30 cellular contexts compared by ENCODE assay signal in the genomic region with DNA sequence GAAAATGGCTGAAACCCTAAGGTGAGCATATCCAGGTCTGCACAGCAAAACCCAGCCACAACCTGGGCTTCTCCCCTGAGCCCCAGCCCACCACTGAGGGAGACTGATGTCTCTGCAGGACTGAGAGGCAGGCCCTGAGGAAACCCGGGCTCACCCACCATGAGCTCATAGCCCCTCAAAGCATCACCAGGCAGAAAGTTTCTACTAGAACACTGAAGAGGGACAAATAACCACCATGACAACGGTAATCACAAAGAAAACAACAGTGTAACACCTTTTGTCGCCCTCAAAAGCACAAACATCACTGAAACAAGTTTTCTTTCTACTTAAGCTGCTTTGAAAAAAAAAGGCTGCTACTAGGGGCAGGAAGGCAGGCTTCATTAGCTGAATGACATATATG.
"Had no signal": no experiment of that assay in that cellular context is flagged by ENCODE, and none has a peak within 500 bp of the region (broad histone marks: within the 10 kb centered on the region; RNA-seq: fewer than 3 reads in every experiment).

No MANE protein-coding gene starts in this region.

- H3K4me1 Mint-ChIP-seq: activated CD8-positive, alpha-beta memory T cell treated with anti-CD3 and anti-CD28 coated beads, Interleukin-2, amount 10 ng/mL, durations not matched to agents 7 days and 5 days; stimulated activated memory B cell treated with anti-CD40 and anti-IgM and Interleukin-4, amounts not matched to agents 10 μg/mL and 1 μg/mL and 100 μg/mL, for 72 hours; stimulated activated naive CD8-positive, alpha-beta T cell treated with anti-CD3 and anti-CD28 coated beads, Interleukin-15, amount 100 ng/mL, for 72 hours had no signal

- H3K4me1 ChIP-seq: colonic mucosa, parathyroid adenoma had no signal

- H3K27me3 Mint-ChIP-seq: stimulated activated memory B cell treated with anti-CD40 and anti-IgM and Interleukin-4, amounts not matched to agents 10 μg/mL and 1 μg/mL and 100 μg/mL, for 72 hours had no signal

- DNase-seq: activated CD4-positive, alpha-beta T cell treated with anti-CD3 and anti-CD28 coated beads for 1 hour; activated CD8-positive, alpha-beta memory T cell treated with anti-CD3 and anti-CD28 coated beads, Interleukin-2, amount 10 ng/mL, durations not matched to agents 7 days and 5 days; activated CD8-positive, alpha-beta T cell treated with anti-CD3 and anti-CD28 coated beads, Interleukin-2, amount 10 ng/mL, durations not matched to agents 7 days and 5 days; activated naive CD4-positive, alpha-beta T cell; activated T-cell treated with anti-CD3 and anti-CD28 coated beads, Interleukin-2, amount 50 U/mL, for 48 hours; colonic mucosa; effector memory CD4-positive, alpha-beta T cell; erythroblast; islet precursor cell; left ventricle myocardium superior; midbrain; naive thymus-derived CD4-positive, alpha-beta T cell; nucleus accumbens; psoas muscle; stimulated activated CD4-positive, alpha-beta T cell treated with anti-CD3 and anti-CD28 coated beads, Interleukin-1b, Interleukin-23, amount 100 ng/mL, for 48 hours; stimulated activated CD4-positive, alpha-beta T cell treated with anti-CD3 and anti-CD28 coated beads, Interleukin-4, amount 100 ng/mL, for 4 hours; stimulated activated CD8-positive, alpha-beta memory T cell treated with anti-CD3 and anti-CD28 coated beads, Interleukin-4, amount 100 ng/mL, for 48 hours; stimulated activated naive CD8-positive, alpha-beta T cell treated with anti-CD3 and anti-CD28 coated beads, Interleukin-15, amount 100 ng/mL, for 72 hours; substantia nigra; SW 1271; T1000 had no signal

- H3K9ac ChIP-seq: parathyroid adenoma had no signal

- H2AFZ ChIP-seq: hepatocyte, parathyroid adenoma had no signal

- H3K4me2 ChIP-seq: hepatocyte, smooth muscle cell had no signal

- H3K36me3 ChIP-seq: colonic mucosa, gastroesophageal sphincter had no signal

- H3K9me3 ChIP-seq: colonic mucosa, gastroesophageal sphincter, psoas muscle, tibial nerve had no signal

- H3K9me3 Mint-ChIP-seq: activated naive CD4-positive, alpha-beta T cell treated with anti-CD3 and anti-CD28 coated beads, Interleukin-2, amount 50 U/mL, for 72 hours; activated T-helper 2 cell treated with anti-CD3 and anti-CD28 coated beads, Interferon-gamma antibody, Interleukin-2, Interleukin-4, amounts not matched to agents 10 μg/mL and 5 μg/mL and 100 μg/mL, durations not matched to agents 14 hours and 24 hours and 36 hours; naive thymus-derived CD4-positive, alpha-beta T cell; stimulated activated naive CD8-positive, alpha-beta T cell treated with anti-CD3 and anti-CD28 coated beads, Interleukin-15, amount 100 ng/mL, for 72 hours; T-helper 1 cell treated with Interleukin-12 subunit alpha and Interleukin-12 subunit beta and Interleukin-4 antibody, amounts not matched to agents 30 μg/mL and 1 μg/mL, for 36 hours had no signal

- ATAC-seq: activated CD8-positive, alpha-beta memory T cell treated with anti-CD3 and anti-CD28 coated beads, Interleukin-2, amount 10 ng/mL, durations not matched to agents 7 days and 5 days; activated CD8-positive, alpha-beta T cell treated with anti-CD3 and anti-CD28 coated beads, Interleukin-2, amount 10 ng/mL, durations not matched to agents 7 days and 5 days; activated naive CD4-positive, alpha-beta T cell treated with anti-CD3 and anti-CD28 coated beads, Interleukin-2, amount 50 U/mL, for 72 hours; gastroesophageal sphincter; left ventricle myocardium superior; naive thymus-derived CD4-positive, alpha-beta T cell; psoas muscle; stimulated activated memory B cell treated with anti-CD40 and anti-IgM and Interleukin-4, amounts not matched to agents 10 μg/mL and 1 μg/mL and 100 μg/mL, for 72 hours; stimulated activated naive CD8-positive, alpha-beta T cell treated with anti-CD3 and anti-CD28 coated beads, Interleukin-15, amount 100 ng/mL, for 72 hours had no signal

- H3K36me3 Mint-ChIP-seq: activated CD8-positive, alpha-beta memory T cell treated with anti-CD3 and anti-CD28 coated beads, Interleukin-2, amount 10 ng/mL, durations not matched to agents 7 days and 5 days; activated naive CD4-positive, alpha-beta T cell treated with anti-CD3 and anti-CD28 coated beads, Interleukin-2, amount 50 U/mL, for 72 hours; naive thymus-derived CD4-positive, alpha-beta T cell; stimulated activated memory B cell treated with anti-CD40 and anti-IgM and Interleukin-4, amounts not matched to agents 10 μg/mL and 1 μg/mL and 100 μg/mL, for 72 hours had no signal

- H3K27ac ChIP-seq: colonic mucosa, gastroesophageal sphincter, hepatocyte, parathyroid adenoma, psoas muscle, tibial nerve had no signal

- H3K4me3 Mint-ChIP-seq: activated CD8-positive, alpha-beta memory T cell treated with anti-CD3 and anti-CD28 coated beads, Interleukin-2, amount 10 ng/mL, durations not matched to agents 7 days and 5 days; activated CD8-positive, alpha-beta T cell treated with anti-CD3 and anti-CD28 coated beads, Interleukin-2, amount 10 ng/mL, durations not matched to agents 7 days and 5 days; naive thymus-derived CD4-positive, alpha-beta T cell; stimulated activated memory B cell treated with anti-CD40 and anti-IgM and Interleukin-4, amounts not matched to agents 10 μg/mL and 1 μg/mL and 100 μg/mL, for 72 hours; stimulated activated naive CD8-positive, alpha-beta T cell treated with anti-CD3 and anti-CD28 coated beads, Interleukin-15, amount 100 ng/mL, for 72 hours; T-helper 1 cell treated with Interleukin-12 subunit alpha and Interleukin-12 subunit beta and Interleukin-4 antibody, amounts not matched to agents 30 μg/mL and 1 μg/mL, for 36 hours had no signal

- H3K4me3 ChIP-seq: colonic mucosa, gastroesophageal sphincter, hepatocyte, psoas muscle, smooth muscle cell, tibial nerve had no signal

- H3K27ac Mint-ChIP-seq: activated CD8-positive, alpha-beta memory T cell treated with anti-CD3 and anti-CD28 coated beads, Interleukin-2, amount 10 ng/mL, durations not matched to agents 7 days and 5 days; activated CD8-positive, alpha-beta T cell treated with anti-CD3 and anti-CD28 coated beads, Interleukin-2, amount 10 ng/mL, durations not matched to agents 7 days and 5 days; activated naive CD4-positive, alpha-beta T cell treated with anti-CD3 and anti-CD28 coated beads, Interleukin-2, amount 50 U/mL, for 72 hours; activated T-helper 2 cell treated with anti-CD3 and anti-CD28 coated beads, Interferon-gamma antibody, Interleukin-2, Interleukin-4, amounts not matched to agents 10 μg/mL and 5 μg/mL and 100 μg/mL, durations not matched to agents 14 hours and 24 hours and 36 hours; naive thymus-derived CD4-positive, alpha-beta T cell; stimulated activated memory B cell treated with anti-CD40 and anti-IgM and Interleukin-4, amounts not matched to agents 10 μg/mL and 1 μg/mL and 100 μg/mL, for 72 hours; stimulated activated naive CD8-positive, alpha-beta T cell treated with anti-CD3 and anti-CD28 coated beads, Interleukin-15, amount 100 ng/mL, for 72 hours; T-helper 1 cell treated with Interleukin-12 subunit alpha and Interleukin-12 subunit beta and Interleukin-4 antibody, amounts not matched to agents 30 μg/mL and 1 μg/mL, for 36 hours had no signal

- H3K27me3 ChIP-seq: colonic mucosa, gastroesophageal sphincter, hepatocyte, tibial nerve had no signal
